In genomic region chr12:67099858-67100257, GRCh38 we compare ENCODE assay signal across 30 cellular contexts.
"Had no signal": no experiment of that assay in that cellular context is flagged by ENCODE, and none has a peak within 500 bp of the region (broad histone marks: within the 10 kb centered on the region; RNA-seq: fewer than 3 reads in every experiment).

No MANE protein-coding gene starts in this region.

- H3K9me3 Mint-ChIP-seq: mesothelial cell of epicardium, natural killer cell, neural progenitor cell had no signal

- ATAC-seq: left lung; lower lobe of right lung; natural killer cell; psoas muscle; sciatic nerve; stimulated activated naive B cell treated with anti-CD40 and anti-IgM and Interleukin-4, amounts not matched to agents 10 μg/mL and 1 μg/mL and 100 μg/mL, for 72 hours; stimulated activated naive CD8-positive, alpha-beta T cell treated with anti-CD3 and anti-CD28 coated beads, Interleukin-15, Interleukin-2, amounts not matched to agents 100 U/mL and 50 U/mL, for 24 hours had no signal

- H3K4me3 Mint-ChIP-seq: mesothelial cell of epicardium; naive B cell; natural killer cell; nephron progenitor cell; neural progenitor cell; stimulated activated naive B cell treated with anti-CD40 and anti-IgM and Interleukin-4, amounts not matched to agents 10 μg/mL and 1 μg/mL and 100 μg/mL, for 72 hours had no signal

- H3K36me3 ChIP-seq: left lung, lower lobe of right lung, neural progenitor cell, neutrophil, stomach, thyroid gland, transverse colon, upper lobe of left lung, vagina had no signal

- H3K36me3 Mint-ChIP-seq: mesothelial cell of epicardium; naive B cell; natural killer cell; neural progenitor cell; stimulated activated naive B cell treated with anti-CD40 and anti-IgM and Interleukin-4, amounts not matched to agents 10 μg/mL and 1 μg/mL and 100 μg/mL, for 72 hours had no signal

- H3K4me1 ChIP-seq: left lung, lower lobe of right lung, psoas muscle, stomach, testis, thyroid gland, transverse colon, upper lobe of left lung, vagina had no signal

- H3K4me3 ChIP-seq: hepatocyte, left lung, lower lobe of right lung, neural progenitor cell, psoas muscle, skin epidermis, stomach, testis, thyroid gland, transverse colon, upper lobe of left lung, vagina had no signal

- H3K27ac Mint-ChIP-seq: mesothelial cell of epicardium; naive B cell; natural killer cell; nephron progenitor cell; neural progenitor cell; stimulated activated naive B cell treated with anti-CD40 and anti-IgM and Interleukin-4, amounts not matched to agents 10 μg/mL and 1 μg/mL and 100 μg/mL, for 72 hours had no signal

- H3K9me3 ChIP-seq: left lung, lower lobe of right lung, neutrophil, psoas muscle, stomach, testis, thyroid gland, transverse colon, vagina had no signal

- H3K27ac ChIP-seq: hepatocyte, left lung, lower lobe of right lung, neural progenitor cell, neutrophil, parathyroid adenoma, psoas muscle, skin epidermis, stomach, testis, thyroid gland, transverse colon, upper lobe of left lung, vagina had no signal

- H2AFZ ChIP-seq: hepatocyte, neural progenitor cell, parathyroid adenoma had no signal

- H3K79me2 ChIP-seq: hepatocyte, parathyroid adenoma had no signal

- DNase-seq: head of caudate nucleus; islet precursor cell; left lung; lower lobe of right lung; mammary epithelial cell; mesenchymal stem cell; naive B cell; natural killer cell; nephron progenitor cell; occipital lobe; psoas muscle; stimulated activated CD4-positive, alpha-beta T cell treated with anti-CD3 and anti-CD28 coated beads, Interleukin-12 subunit alpha, Interleukin-12 subunit beta, amount 100 ng/mL, for 4 hours; stimulated activated CD4-positive, alpha-beta T cell treated with anti-CD3 and anti-CD28 coated beads, Interleukin-15, amount 100 ng/mL, for 24 hours; stimulated activated CD4-positive, alpha-beta T cell treated with anti-CD3 and anti-CD28 coated beads, Interleukin-2, amount 100 ng/mL, for 24 hours; stimulated activated CD4-positive, alpha-beta T cell treated with anti-CD3 and anti-CD28 coated beads, Interleukin-4, amount 100 ng/mL, for 1 hour; stimulated activated naive B cell treated with anti-CD40 and anti-IgM and Interleukin-4, amounts not matched to agents 10 μg/mL and 1 μg/mL and 100 μg/mL, for 72 hours; stimulated activated naive CD8-positive, alpha-beta T cell treated with anti-CD3 and anti-CD28 coated beads, Interleukin-15, Interleukin-2, amounts not matched to agents 100 U/mL and 50 U/mL, for 24 hours; stomach; testis; thyroid gland; transverse colon; upper lobe of left lung had no signal

- H3K9ac ChIP-seq: neural progenitor cell, parathyroid adenoma had no signal

- H3K4me1 Mint-ChIP-seq: naive B cell; natural killer cell; nephron progenitor cell; stimulated activated naive B cell treated with anti-CD40 and anti-IgM and Interleukin-4, amounts not matched to agents 10 μg/mL and 1 μg/mL and 100 μg/mL, for 72 hours had no signal

- H3K27me3 ChIP-seq: hepatocyte, left lung, neural progenitor cell, neutrophil, stomach, testis, thyroid gland, transverse colon, upper lobe of left lung, vagina had no signal

- H3K4me2 ChIP-seq: hepatocyte, neural progenitor cell had no signal
